21 cellular contexts compared by ENCODE assay signal in the genomic region with DNA sequence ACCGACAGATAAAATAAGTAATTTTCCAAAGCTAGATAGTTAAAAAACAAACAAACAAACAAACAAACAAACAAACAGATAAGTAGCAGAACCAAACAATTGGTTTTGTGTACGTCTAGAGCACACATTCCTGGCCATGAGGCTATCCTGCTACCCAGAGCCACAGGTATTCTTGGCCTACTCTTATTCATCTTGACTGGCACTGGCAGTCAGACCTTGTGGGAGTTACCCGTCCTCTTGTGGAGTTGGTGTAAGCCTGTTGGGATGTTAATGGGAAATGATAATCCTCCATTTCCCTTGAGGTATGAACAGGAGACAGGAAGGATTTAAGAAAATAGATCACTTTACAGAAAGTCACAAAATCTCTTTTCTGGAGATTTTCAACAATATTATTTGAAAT.
"Had no signal": no experiment of that assay in that cellular context is flagged by ENCODE, and none has a peak within 500 bp of the region (broad histone marks: within the 10 kb centered on the region; RNA-seq: fewer than 3 reads in every experiment).

No MANE protein-coding gene starts in this region.

- DNase-seq: dorsolateral prefrontal cortex; effector CD8-positive, alpha-beta T cell; heart left ventricle; hippocampal formation; kidney glomerular epithelial cell; mammary epithelial cell; naive thymus-derived CD4-positive, alpha-beta T cell; nephron progenitor cell; sigmoid colon; stimulated activated CD4-positive, alpha-beta T cell treated with anti-CD3 and anti-CD28 coated beads, Interleukin-2, amount 100 ng/mL, for 24 hours; stimulated activated CD4-positive, alpha-beta T cell treated with anti-CD3 and anti-CD28 coated beads, Interleukin-4, amount 100 ng/mL, for 4 hours; stimulated activated naive B cell treated with anti-CD40 and anti-IgM and Interleukin-4, amounts not matched to agents 10 μg/mL and 1 μg/mL and 100 μg/mL, for 72 hours; stimulated activated naive CD8-positive, alpha-beta T cell treated with anti-CD3 and anti-CD28 coated beads, Interleukin-15, amount 100 ng/mL, for 72 hours; testis; upper lobe of right lung had no signal

- H3K36me3 ChIP-seq: heart left ventricle, sigmoid colon, tibial nerve, upper lobe of right lung, vagina had no signal

- H3K27me3 ChIP-seq: dorsolateral prefrontal cortex, heart left ventricle, sigmoid colon, testis, tibial nerve, upper lobe of right lung, vagina had no signal

- H3K4me3 ChIP-seq: dorsolateral prefrontal cortex, heart left ventricle, sigmoid colon, skin epidermis, testis, tibial nerve, upper lobe of right lung, vagina had no signal

- H3K9me3 ChIP-seq: heart left ventricle, sigmoid colon, testis, tibial nerve, upper lobe of right lung, vagina had no signal

- H3K27ac ChIP-seq: dorsolateral prefrontal cortex, sigmoid colon, skin epidermis, upper lobe of right lung, vagina had no signal

- H3K4me1 ChIP-seq: upper lobe of right lung had no signal

- FAIRE-seq: endometrium, frontal cortex, islet of Langerhans had no signal
